7 cellular contexts compared by ENCODE assay signal in the genomic region with DNA sequence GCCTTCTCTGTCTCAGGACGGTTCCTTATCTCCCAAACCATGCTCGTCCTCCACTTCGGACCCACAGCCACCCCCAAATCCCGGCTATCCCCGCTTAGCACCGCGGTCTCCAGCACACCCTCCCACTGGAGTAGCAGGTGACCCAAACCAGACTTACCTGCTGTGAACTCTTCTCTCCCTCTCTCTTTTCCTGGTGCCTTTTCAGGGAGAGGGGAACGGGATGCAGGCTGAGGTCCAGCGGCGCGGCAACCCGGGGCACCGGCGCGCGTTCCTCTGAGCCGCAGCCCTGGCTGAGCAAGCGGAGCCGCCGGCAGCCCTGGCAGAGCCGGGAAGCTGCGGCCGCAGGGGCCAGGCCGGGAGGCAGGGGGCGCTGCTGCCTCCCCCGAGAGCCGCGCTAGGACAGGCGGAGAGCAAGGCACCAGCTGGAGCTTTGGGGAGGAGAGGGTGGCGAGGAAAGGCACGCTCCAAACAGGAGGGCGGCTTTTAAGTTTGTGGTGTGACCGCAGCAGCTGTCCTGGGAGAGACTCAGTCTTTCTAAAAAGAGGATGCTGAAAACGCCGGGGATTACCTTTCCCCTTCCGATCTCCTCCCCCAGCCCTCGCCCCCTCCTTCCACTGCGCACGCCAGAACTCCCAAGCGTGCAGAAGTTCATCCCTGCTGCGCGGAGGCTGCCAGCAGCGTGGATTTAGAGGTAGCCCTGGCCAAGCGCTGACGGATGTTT. TPM values are rescaled to one million over a fixed set of nuclear protein-coding genes. Genes with fewer than 3 reads are reported as not detected.
A peak's percentile ranks its signal among the peaks of the same experiment; 100 is the strongest.
DNase-seq lines count a peak whose midpoint lies in the region; ATAC-seq, FAIRE-seq and TF ChIP-seq lines count a peak whose summit lies in the region.

A gene (minus strand): TSS at position 536 of the 721 bp plus-strand sequence. CDS start 65,165 bp downstream, outside the sequence.

- H3K27ac ChIP-seq in HUES6 (ENCODE audit: low read depth, low read length), result no peak within 1 kb of the TSS
- no peak within 1 kb of the TSS for H3K27ac ChIP-seq in keratinocyte (ENCODE audit: control insufficient read depth, insufficient read depth, low read length)
- H3K27ac ChIP-seq in spleen, result peak within 1 kb of the TSS; percentile 57 to 89 (median 82)

- dilution Hi-C loops in keratinocyte (cut with MboI; ENCODE audit: extremely low pct_ligation_motif_present, low sequenced_read_pairs), result loop anchor here (25.0 kb wide), 1 partner anchor 124 kb away; no protein-coding TSS in a partner anchor

- H3K79me2 ChIP-seq in keratinocyte (ENCODE audit: control insufficient read depth, insufficient read depth, low read length), result no peaks in the 10 kb centered on the region

- WGBS in spleen, 5 donors, result 1 to 4% (median 2%) methylated on average over 32 to 45 of the region's 45 CpGs

- H3K9ac ChIP-seq in HUES6 (ENCODE audit: low read length) (peak within 1 kb of the TSS; percentile 34), keratinocyte (ENCODE audit: control insufficient read depth, extremely low read depth, insufficient read depth, low read length) (peak within 1 kb of the TSS; percentile 72)

- H3K4me3 ChIP-seq in GM12864 (ENCODE audit: low read depth, low read length), result no peak within 1 kb of the TSS
- H3K4me3 ChIP-seq in HUES6 (ENCODE audit: low read depth, low read length), result peak within 1 kb of the TSS; percentile 77
- H3K4me3 ChIP-seq in keratinocyte (ENCODE audit: control insufficient read depth in 2 of 3, extremely low read depth in 1 of 3, insufficient read depth in 2 of 3, low read depth in 1 of 3, low read length in 3 of 3), result peak within 1 kb of the TSS; percentile 54 to 84 (median 80)
- peak within 1 kb of the TSS; percentile 48 to 79 (median 54) for H3K4me3 ChIP-seq in spleen

- H3K4me2 ChIP-seq in keratinocyte (ENCODE audit: control insufficient read depth, extremely low read depth, insufficient read depth, low read depth, low read length), result peak within 1 kb of the TSS; percentile 78

- peak; percentile 95 for ATAC-seq in GM21576 (IDR thresholded peaks at IDR 0.05; ENCODE audit: unreplicated experiment)

- H3K9me3 ChIP-seq in HUES6 (ENCODE audit: control insufficient read depth, insufficient read depth, low read depth, low read length) (no peaks in the 10 kb centered on the region), keratinocyte (ENCODE audit: control insufficient read depth, low read depth, low read length) (no peaks in the 10 kb centered on the region), spleen (no peaks in the 10 kb centered on the region)

- peak within 1 kb of the TSS; percentile 98 for H2AFZ ChIP-seq in keratinocyte (ENCODE audit: control insufficient read depth, low read length)

- no peaks in the 10 kb centered on the region for H3K9me1 ChIP-seq in keratinocyte (ENCODE audit: control insufficient read depth, extremely low read depth, insufficient read depth, low read length)

- no peak for FAIRE-seq in keratinocyte (lab: Jason Lieb, UNC)

- H3K27me3 ChIP-seq in HUES6 (ENCODE audit: control insufficient read depth, insufficient read depth, low read length) (peaks cover 50% of the 10 kb centered on the region), keratinocyte (ENCODE audit: control insufficient read depth, extremely low read depth, insufficient read depth, low read length) (no peaks in the 10 kb centered on the region), spleen (replicated peaks in 1 of 7) (peaks cover 0 to 32% (median 11%) of the 10 kb centered on the region in 7 donors)

- peak; percentile 58 for TF ChIP-seq CTCF in GM12864 (IDR thresholded peaks at IDR 0.05; ENCODE audit: low read depth, low read length, missing control alignments)
- TF ChIP-seq CTCF in keratinocyte (optimal IDR thresholded peaks at IDR 0.05 in 1 of 3, IDR thresholded peaks at IDR 0.05 in 1 of 3, conservative IDR thresholded peaks at IDR 0.05 in 1 of 3; ENCODE audit: extremely low read depth in 1 of 3, insufficient read depth in 2 of 3, low read length in 3 of 3), result peak; percentile 64 to 91 (median 86)
- TF ChIP-seq CTCF in spleen (IDR thresholded peaks at IDR 0.05 in 8 of 11, conservative IDR thresholded peaks at IDR 0.05 in 3 of 11), result peak; percentile 21 to 91 (median 84)

- intact Hi-C loops in spleen (cut with DNase I; ENCODE audit: low total_unique reads), result loop anchor here (10.0 kb wide), 1 partner anchor 268 kb away; no protein-coding TSS in a partner anchor

- H3K36me3 ChIP-seq in HUES6 (ENCODE audit: control insufficient read depth, insufficient read depth, low read length) (no peaks in the 10 kb centered on the region), keratinocyte (ENCODE audit: control insufficient read depth in 2 of 2, extremely low read depth in 1 of 2, insufficient read depth in 2 of 2, low read length in 2 of 2) (no peaks in the 10 kb centered on the region), spleen (no peaks in the 10 kb centered on the region)

- DNase-seq in GM12864 (ENCODE audit: low read depth), result no peak
- peak; percentile 67 for DNase-seq in OCI-M1 (lab: John Stamatoyannopoulos, UW)
- DNase-seq in cerebellar cortex (ENCODE audit: low spot score), result peak; percentile 19
- DNase-seq in keratinocyte (ENCODE audit: low read depth, low spot score), result no peak
- peak; percentile 93 for DNase-seq in spleen

- peaks cover 8% of the 10 kb centered on the region for H3K4me1 ChIP-seq in HUES6 (ENCODE audit: control insufficient read depth, insufficient read depth, low read length)
- peaks cover 5% of the 10 kb centered on the region for H3K4me1 ChIP-seq in keratinocyte (ENCODE audit: control insufficient read depth, extremely low read depth, insufficient read depth, low read length)
- peaks cover 0 to 31% (median 11%) of the 10 kb centered on the region in 6 donors for H3K4me1 ChIP-seq in spleen

- peak in 1 of 3 donors; percentile 57 for TF ChIP-seq POLR2A in spleen (IDR thresholded peaks at IDR 0.05)

- H4K20me1 ChIP-seq in keratinocyte (ENCODE audit: control insufficient read depth, extremely low read depth, insufficient read depth, low read length), result no peaks in the 10 kb centered on the region

RNA-seq across cellular contexts. Expression of the gene that starts here (rescaled TPM):
- polyA plus RNA-seq in keratinocyte (2.8 to 6.7 TPM (median 5.2 TPM) in 3 replicates), spleen (10 to 100 TPM in 1 of 3 donors, 1 to 10 TPM in 2; 4.6 to 20.7 (median 6.6) TPM)
- 0.05 TPM for polyA plus RNA-seq in keratinocyte (2011; ENCODE audit: low read depth)
- polyA plus RNA-seq in keratinocyte (2011; cell fraction: cytosol; rRNA removed), result 0.99 and 2.4 TPM in 2 replicates
- 2.8 and 3.1 TPM in 2 replicates for polyA plus RNA-seq in keratinocyte (2011; cell fraction: nucleus; rRNA removed)
- 5.7 TPM in 1 of 2 replicates, not detected in the other for polyA plus RNA-seq in keratinocyte (2012; ENCODE audit: low replicate concordance)
- 1.7 to 14.6 TPM (median 5.5 TPM) in 3 replicates for polyA minus RNA-seq in keratinocyte
- 5.0 TPM for polyA minus RNA-seq in keratinocyte (2011; cell fraction: cytosol; rRNA and poly(A)+ RNA removed)
- polyA minus RNA-seq in keratinocyte (2011; cell fraction: nucleus; rRNA and poly(A)+ RNA removed), result 5.7 and 12.4 TPM in 2 replicates
- 100 to 1,000 TPM in 6 of 7 donors, 10 to 100 TPM in 1; 65.3 to 210 (median 120) TPM for total RNA-seq in spleen

Comparison
In these comparisons a context has a peak if more than half of its experiments do, and no peak if none do; other contexts are left out.
1. DNase-seq: peak in OCI-M1 (single experiment), cerebellar cortex (single experiment) and spleen (single experiment); none in GM12864 (single experiment) and keratinocyte (single experiment).
2. H3K27ac ChIP-seq: peak in spleen (8 of 8); none in HUES6 (single experiment) and keratinocyte (single experiment).
3. Peak in every context shown above with its lines, with median percentiles within 50 percentile points of each other: CTCF ChIP-seq.